ENCODE assay signal across 8 cellular contexts in genomic region chr22:50783033-50783880, GRCh38. TPM values are rescaled to one million over a fixed set of nuclear protein-coding genes. Genes with fewer than 3 reads are reported as not detected.
DNase-seq lines count a peak whose midpoint lies in the region; TF ChIP-seq lines count a peak whose summit lies in the region.
"Not testable (repeated sequence)": the region's sequence is repeated elsewhere in the genome, so short reads cannot be mapped to it uniquely, and the experiment has no call there.

Gene RABL2B (minus strand): TSS chr22:50783636. CDS start chr22:50782294, 1,342 bp downstream.

- peak within 1 kb of the TSS; percentile 37 to 47 (median 44) for H3K27ac Mint-ChIP-seq in nephron

- not testable (repeated sequence) for TF ChIP-seq CTCF in nephron (IDR thresholded peaks at IDR 0.05; ENCODE audit: unreplicated experiment in 3 of 3)

- H3K36me3 Mint-ChIP-seq in nephron (ENCODE audit: low read depth): not testable (repeated sequence)

- DNase-seq in ELF-1 (ENCODE audit: low read depth, low spot score): peak; percentile 95
- peak; percentile 71 for DNase-seq in H4 (ENCODE audit: low spot score)
- DNase-seq in LHCN-M2 (ENCODE audit: low read depth): peak; percentile 79
- peak; percentile 80 for DNase-seq in SHP77 (lab: John Stamatoyannopoulos, UW)
- peak; percentile 91 for DNase-seq in activated effector memory CD4-positive, alpha-beta T cell treated with Interleukin-2 at 50 U/mL for 16 hours
- DNase-seq in fibroblast of the conjunctiva (ENCODE audit: low read depth): peak; percentile 77
- DNase-seq in stimulated activated naive CD4-positive, alpha-beta T cell (lab: John Stamatoyannopoulos, UW): peak; percentile 78 to 93 (median 83)

- not testable (repeated sequence) for H3K4me1 Mint-ChIP-seq in nephron

- not testable (repeated sequence) for H3K9me3 Mint-ChIP-seq in nephron

- not testable (repeated sequence) for H3K27me3 Mint-ChIP-seq in nephron (ENCODE audit: low read depth)

- H3K4me3 Mint-ChIP-seq in nephron: peak within 1 kb of the TSS; percentile 89 to 91 (median 91)

RNA-seq across cellular contexts. Expression of gene RABL2B, which starts in this region (rescaled TPM):
- total RNA-seq in H4 (2014; rRNA removed; shearing (Covaris generic)): 6.7 and 10.1 TPM in 2 replicates
- total RNA-seq in LHCN-M2 (2014; rRNA removed): 12.3 and 13.5 TPM in 2 replicates
- 19.7 TPM for polyA plus RNA-seq in LHCN-M2 (2012)

Comparison
In these comparisons a context has a peak if more than half of its experiments do, and no peak if none do; other contexts are left out.
1. Peak in every context shown above with its lines: DNase-seq.